1 cellular context compared by ENCODE assay signal in the genomic region with DNA sequence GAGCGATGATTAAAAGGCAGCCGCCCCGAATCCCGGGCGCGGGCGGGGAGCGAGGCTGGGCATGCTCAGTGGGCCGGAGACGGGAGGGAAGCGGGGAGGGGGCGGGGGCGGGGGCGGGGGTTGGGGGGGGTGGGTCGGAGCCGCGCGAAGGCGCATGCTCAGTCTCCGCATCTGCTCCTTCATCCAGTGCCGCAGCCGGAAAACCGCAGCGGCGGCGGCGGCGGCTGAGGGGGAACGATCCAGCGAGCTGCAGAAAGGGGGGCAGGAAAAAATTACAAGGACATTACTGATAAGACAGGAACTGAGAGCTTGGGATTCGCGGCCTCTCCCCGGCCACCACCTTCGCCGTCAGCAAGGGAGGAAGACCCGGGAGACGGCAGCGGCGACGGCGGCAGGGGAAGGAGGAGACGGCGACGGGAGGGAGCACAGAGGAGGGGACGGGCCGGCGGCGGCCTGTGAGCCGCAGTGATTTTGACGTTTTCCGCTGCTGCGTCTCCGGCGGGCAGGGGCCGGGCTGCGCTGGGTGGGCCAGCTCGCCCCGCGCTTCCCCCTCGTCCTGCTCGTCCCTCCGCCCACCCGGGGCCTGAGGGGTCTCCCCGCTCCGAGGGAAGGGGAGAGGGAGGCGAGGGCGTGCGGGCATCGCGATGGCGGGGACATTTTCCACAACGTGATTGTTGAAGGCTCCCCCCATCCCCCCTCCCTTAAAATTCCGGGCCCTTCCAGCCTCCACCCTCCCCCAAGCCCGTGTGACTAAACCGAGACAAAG.
TF ChIP-seq lines count a peak whose summit lies in the region.

A gene with protein sequence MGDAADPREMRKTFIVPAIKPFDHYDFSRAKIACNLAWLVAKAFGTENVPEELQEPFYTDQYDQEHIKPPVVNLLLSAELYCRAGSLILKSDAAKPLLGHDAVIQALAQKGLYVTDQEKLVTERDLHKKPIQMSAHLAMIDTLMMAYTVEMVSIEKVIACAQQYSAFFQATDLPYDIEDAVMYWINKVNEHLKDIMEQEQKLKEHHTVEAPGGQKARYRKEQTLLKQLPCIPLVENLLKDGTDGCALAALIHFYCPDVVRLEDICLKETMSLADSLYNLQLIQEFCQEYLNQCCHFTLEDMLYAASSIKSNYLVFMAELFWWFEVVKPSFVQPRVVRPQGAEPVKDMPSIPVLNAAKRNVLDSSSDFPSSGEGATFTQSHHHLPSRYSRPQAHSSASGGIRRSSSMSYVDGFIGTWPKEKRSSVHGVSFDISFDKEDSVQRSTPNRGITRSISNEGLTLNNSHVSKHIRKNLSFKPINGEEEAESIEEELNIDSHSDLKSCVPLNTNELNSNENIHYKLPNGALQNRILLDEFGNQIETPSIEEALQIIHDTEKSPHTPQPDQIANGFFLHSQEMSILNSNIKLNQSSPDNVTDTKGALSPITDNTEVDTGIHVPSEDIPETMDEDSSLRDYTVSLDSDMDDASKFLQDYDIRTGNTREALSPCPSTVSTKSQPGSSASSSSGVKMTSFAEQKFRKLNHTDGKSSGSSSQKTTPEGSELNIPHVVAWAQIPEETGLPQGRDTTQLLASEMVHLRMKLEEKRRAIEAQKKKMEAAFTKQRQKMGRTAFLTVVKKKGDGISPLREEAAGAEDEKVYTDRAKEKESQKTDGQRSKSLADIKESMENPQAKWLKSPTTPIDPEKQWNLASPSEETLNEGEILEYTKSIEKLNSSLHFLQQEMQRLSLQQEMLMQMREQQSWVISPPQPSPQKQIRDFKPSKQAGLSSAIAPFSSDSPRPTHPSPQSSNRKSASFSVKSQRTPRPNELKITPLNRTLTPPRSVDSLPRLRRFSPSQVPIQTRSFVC (N-terminal part only) (plus strand): TSS at position 161 of the 766 bp plus-strand sequence. CDS start 935 bp downstream, outside the sequence.

TF ChIP-seq in HEK293, 187 proteins besides CTCF, POLR2A, EP300 and RAD21 (continued from another document):
- TF ChIP-seq KLF8 (tag by site-specific recombination; IDR thresholded peaks at IDR 0.05), result peak; percentile 64; the same call in 1 of the 2 replicates
- peak; percentile 66 for TF ChIP-seq YY1 (tag by site-specific recombination; IDR thresholded peaks at IDR 0.05)
- TF ChIP-seq EGR2 (tag by site-specific recombination; IDR thresholded peaks at IDR 0.05; ENCODE audit: low read depth), result peak; percentile 52
- TF ChIP-seq, protein P1, sequence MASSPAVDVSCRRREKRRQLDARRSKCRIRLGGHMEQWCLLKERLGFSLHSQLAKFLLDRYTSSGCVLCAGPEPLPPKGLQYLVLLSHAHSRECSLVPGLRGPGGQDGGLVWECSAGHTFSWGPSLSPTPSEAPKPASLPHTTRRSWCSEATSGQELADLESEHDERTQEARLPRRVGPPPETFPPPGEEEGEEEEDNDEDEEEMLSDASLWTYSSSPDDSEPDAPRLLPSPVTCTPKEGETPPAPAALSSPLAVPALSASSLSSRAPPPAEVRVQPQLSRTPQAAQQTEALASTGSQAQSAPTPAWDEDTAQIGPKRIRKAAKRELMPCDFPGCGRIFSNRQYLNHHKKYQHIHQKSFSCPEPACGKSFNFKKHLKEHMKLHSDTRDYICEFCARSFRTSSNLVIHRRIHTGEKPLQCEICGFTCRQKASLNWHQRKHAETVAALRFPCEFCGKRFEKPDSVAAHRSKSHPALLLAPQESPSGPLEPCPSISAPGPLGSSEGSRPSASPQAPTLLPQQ (tag by site-specific recombination; IDR thresholded peaks at IDR 0.05), result no peak; the same call in 1 of the 2 replicates
- TF ChIP-seq, protein P2, sequence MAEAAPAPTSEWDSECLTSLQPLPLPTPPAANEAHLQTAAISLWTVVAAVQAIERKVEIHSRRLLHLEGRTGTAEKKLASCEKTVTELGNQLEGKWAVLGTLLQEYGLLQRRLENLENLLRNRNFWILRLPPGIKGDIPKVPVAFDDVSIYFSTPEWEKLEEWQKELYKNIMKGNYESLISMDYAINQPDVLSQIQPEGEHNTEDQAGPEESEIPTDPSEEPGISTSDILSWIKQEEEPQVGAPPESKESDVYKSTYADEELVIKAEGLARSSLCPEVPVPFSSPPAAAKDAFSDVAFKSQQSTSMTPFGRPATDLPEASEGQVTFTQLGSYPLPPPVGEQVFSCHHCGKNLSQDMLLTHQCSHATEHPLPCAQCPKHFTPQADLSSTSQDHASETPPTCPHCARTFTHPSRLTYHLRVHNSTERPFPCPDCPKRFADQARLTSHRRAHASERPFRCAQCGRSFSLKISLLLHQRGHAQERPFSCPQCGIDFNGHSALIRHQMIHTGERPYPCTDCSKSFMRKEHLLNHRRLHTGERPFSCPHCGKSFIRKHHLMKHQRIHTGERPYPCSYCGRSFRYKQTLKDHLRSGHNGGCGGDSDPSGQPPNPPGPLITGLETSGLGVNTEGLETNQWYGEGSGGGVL (tag by site-specific recombination; IDR thresholded peaks at IDR 0.05), result peak; percentile 94
- no peak for TF ChIP-seq ZNF514 (tag by site-specific recombination; IDR thresholded peaks at IDR 0.05)
- no peak for TF ChIP-seq ZNF248 (tag by site-specific recombination; IDR thresholded peaks at IDR 0.05)
- TF ChIP-seq ZNF174 (tag by site-specific recombination; IDR thresholded peaks at IDR 0.05), result no peak
- peak; percentile 67 for TF ChIP-seq ZFP37 (tag by site-specific recombination; IDR thresholded peaks at IDR 0.05)
- TF ChIP-seq, protein P3, sequence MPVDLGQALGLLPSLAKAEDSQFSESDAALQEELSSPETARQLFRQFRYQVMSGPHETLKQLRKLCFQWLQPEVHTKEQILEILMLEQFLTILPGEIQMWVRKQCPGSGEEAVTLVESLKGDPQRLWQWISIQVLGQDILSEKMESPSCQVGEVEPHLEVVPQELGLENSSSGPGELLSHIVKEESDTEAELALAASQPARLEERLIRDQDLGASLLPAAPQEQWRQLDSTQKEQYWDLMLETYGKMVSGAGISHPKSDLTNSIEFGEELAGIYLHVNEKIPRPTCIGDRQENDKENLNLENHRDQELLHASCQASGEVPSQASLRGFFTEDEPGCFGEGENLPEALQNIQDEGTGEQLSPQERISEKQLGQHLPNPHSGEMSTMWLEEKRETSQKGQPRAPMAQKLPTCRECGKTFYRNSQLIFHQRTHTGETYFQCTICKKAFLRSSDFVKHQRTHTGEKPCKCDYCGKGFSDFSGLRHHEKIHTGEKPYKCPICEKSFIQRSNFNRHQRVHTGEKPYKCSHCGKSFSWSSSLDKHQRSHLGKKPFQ (tag by site-specific recombination; IDR thresholded peaks at IDR 0.05), result 0 out of 2 replicates have a peak, but pooled peaks have one; percentile 11
- TF ChIP-seq, protein P4, sequence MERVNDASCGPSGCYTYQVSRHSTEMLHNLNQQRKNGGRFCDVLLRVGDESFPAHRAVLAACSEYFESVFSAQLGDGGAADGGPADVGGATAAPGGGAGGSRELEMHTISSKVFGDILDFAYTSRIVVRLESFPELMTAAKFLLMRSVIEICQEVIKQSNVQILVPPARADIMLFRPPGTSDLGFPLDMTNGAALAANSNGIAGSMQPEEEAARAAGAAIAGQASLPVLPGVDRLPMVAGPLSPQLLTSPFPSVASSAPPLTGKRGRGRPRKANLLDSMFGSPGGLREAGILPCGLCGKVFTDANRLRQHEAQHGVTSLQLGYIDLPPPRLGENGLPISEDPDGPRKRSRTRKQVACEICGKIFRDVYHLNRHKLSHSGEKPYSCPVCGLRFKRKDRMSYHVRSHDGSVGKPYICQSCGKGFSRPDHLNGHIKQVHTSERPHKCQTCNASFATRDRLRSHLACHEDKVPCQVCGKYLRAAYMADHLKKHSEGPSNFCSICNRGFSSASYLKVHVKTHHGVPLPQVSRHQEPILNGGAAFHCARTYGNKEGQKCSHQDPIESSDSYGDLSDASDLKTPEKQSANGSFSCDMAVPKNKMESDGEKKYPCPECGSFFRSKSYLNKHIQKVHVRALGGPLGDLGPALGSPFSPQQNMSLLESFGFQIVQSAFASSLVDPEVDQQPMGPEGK (tag by site-specific recombination; IDR thresholded peaks at IDR 0.05), result peak; percentile 80
- no peak for TF ChIP-seq ZNF677 (tag by site-specific recombination; IDR thresholded peaks at IDR 0.05)
- TF ChIP-seq ZNF621 (tag by site-specific recombination; IDR thresholded peaks at IDR 0.05), result no peak
- TF ChIP-seq ZNF404 (tag by site-specific recombination; IDR thresholded peaks at IDR 0.05), result no peak
- TF ChIP-seq ZNF544 (tag by site-specific recombination; IDR thresholded peaks at IDR 0.05), result no peak
- TF ChIP-seq ZNF391 (tag by site-specific recombination; IDR thresholded peaks at IDR 0.05; ENCODE audit: borderline replicate concordance, low read depth), result no peak; the same call in 1 of the 2 replicates
- TF ChIP-seq PRDM1 (tag by site-specific recombination; IDR thresholded peaks at IDR 0.05), result no peak
- no peak for TF ChIP-seq ZNF585B (tag by site-specific recombination; IDR thresholded peaks at IDR 0.05)
- TF ChIP-seq, protein P5, sequence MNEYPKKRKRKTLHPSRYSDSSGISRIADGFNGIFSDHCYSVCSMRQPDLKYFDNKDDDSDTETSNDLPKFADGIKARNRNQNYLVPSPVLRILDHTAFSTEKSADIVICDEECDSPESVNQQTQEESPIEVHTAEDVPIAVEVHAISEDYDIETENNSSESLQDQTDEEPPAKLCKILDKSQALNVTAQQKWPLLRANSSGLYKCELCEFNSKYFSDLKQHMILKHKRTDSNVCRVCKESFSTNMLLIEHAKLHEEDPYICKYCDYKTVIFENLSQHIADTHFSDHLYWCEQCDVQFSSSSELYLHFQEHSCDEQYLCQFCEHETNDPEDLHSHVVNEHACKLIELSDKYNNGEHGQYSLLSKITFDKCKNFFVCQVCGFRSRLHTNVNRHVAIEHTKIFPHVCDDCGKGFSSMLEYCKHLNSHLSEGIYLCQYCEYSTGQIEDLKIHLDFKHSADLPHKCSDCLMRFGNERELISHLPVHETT (tag by site-specific recombination; IDR thresholded peaks at IDR 0.05), result no peak
- 0 out of 2 replicates have a peak, but pooled peaks have one; percentile 54 for TF ChIP-seq ZNF843 (tag by site-specific recombination; IDR thresholded peaks at IDR 0.05)
- TF ChIP-seq ZNF2 (tag by site-specific recombination; IDR thresholded peaks at IDR 0.05), result peak; percentile 78
- no peak for TF ChIP-seq ZNF777 (tag by site-specific recombination; IDR thresholded peaks at IDR 0.05; ENCODE audit: borderline replicate concordance)
- TF ChIP-seq TCF7L2 (IDR thresholded peaks at IDR 0.05; ENCODE audit: borderline replicate concordance, low read depth, low read length), result 0 out of 2 replicates have a peak, but pooled peaks have one; percentile 7
- no peak for TF ChIP-seq KLF7 (tag by site-specific recombination; IDR thresholded peaks at IDR 0.05; ENCODE audit: borderline replicate concordance)
- peak; percentile 76 for TF ChIP-seq ZFHX2 (tag by site-specific recombination; conservative IDR thresholded peaks at IDR 0.05)
- TF ChIP-seq ZNF302 (tag by site-specific recombination; IDR thresholded peaks at IDR 0.05; ENCODE audit: low read depth), result no peak
- no peak for TF ChIP-seq ZNF132 (tag by site-specific recombination; IDR thresholded peaks at IDR 0.05; ENCODE audit: borderline replicate concordance)
- TF ChIP-seq, protein P6, sequence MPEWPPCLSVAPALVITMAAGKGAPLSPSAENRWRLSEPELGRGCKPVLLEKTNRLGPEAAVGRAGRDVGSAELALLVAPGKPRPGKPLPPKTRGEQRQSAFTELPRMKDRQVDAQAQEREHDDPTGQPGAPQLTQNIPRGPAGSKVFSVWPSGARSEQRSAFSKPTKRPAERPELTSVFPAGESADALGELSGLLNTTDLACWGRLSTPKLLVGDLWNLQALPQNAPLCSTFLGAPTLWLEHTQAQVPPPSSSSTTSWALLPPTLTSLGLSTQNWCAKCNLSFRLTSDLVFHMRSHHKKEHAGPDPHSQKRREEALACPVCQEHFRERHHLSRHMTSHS (tag by site-specific recombination; IDR thresholded peaks at IDR 0.05), result no peak
- no peak for TF ChIP-seq SCRT1 (tag by site-specific recombination; IDR thresholded peaks at IDR 0.05; ENCODE audit: borderline replicate concordance)
- no peak; the same call in 1 of the 2 replicates for TF ChIP-seq ZBTB1 (tag by site-specific recombination; IDR thresholded peaks at IDR 0.05)
- peak; percentile 48; the same call in 1 of the 2 replicates for TF ChIP-seq ZNF792 (tag by site-specific recombination; IDR thresholded peaks at IDR 0.05)
- no peak for TF ChIP-seq ZNF555 (tag by site-specific recombination; conservative IDR thresholded peaks at IDR 0.05)
- no peak for TF ChIP-seq ZNF670 (tag by site-specific recombination; IDR thresholded peaks at IDR 0.05; ENCODE audit: low read depth)
- peak; percentile 79 for TF ChIP-seq SP7 (tag by site-specific recombination; IDR thresholded peaks at IDR 0.05)
- no peak for TF ChIP-seq ZNF114 (tag by site-specific recombination; IDR thresholded peaks at IDR 0.05)
- no peak for TF ChIP-seq ZNF529 (tag by site-specific recombination; IDR thresholded peaks at IDR 0.05; ENCODE audit: insufficient replicate concordance)
- TF ChIP-seq, protein P7, sequence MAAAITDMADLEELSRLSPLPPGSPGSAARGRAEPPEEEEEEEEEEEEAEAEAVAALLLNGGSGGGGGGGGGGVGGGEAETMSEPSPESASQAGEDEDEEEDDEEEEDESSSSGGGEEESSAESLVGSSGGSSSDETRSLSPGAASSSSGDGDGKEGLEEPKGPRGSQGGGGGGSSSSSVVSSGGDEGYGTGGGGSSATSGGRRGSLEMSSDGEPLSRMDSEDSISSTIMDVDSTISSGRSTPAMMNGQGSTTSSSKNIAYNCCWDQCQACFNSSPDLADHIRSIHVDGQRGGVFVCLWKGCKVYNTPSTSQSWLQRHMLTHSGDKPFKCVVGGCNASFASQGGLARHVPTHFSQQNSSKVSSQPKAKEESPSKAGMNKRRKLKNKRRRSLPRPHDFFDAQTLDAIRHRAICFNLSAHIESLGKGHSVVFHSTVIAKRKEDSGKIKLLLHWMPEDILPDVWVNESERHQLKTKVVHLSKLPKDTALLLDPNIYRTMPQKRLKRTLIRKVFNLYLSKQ (tag by site-specific recombination; IDR thresholded peaks at IDR 0.05; ENCODE audit: borderline replicate concordance), result no peak
- TF ChIP-seq ZNF112 (tag by site-specific recombination; IDR thresholded peaks at IDR 0.05), result no peak
- TF ChIP-seq YY2 (tag by site-specific recombination; IDR thresholded peaks at IDR 0.05), result peak; percentile 62; the same call in 1 of the 2 replicates
- TF ChIP-seq ZNF423 (tag by site-specific recombination; IDR thresholded peaks at IDR 0.05), result no peak
- peak; percentile 87 for TF ChIP-seq ZNF335 (tag by site-specific recombination; conservative IDR thresholded peaks at IDR 0.05)
- TF ChIP-seq HOXC10 (CRISPR knock-in tag; IDR thresholded peaks at IDR 0.05), result no peak
- no peak for TF ChIP-seq ZNF138 (tag by site-specific recombination; IDR thresholded peaks at IDR 0.05; ENCODE audit: borderline replicate concordance)
- TF ChIP-seq KLF16 (tag by site-specific recombination; IDR thresholded peaks at IDR 0.05), result peak; percentile 91
- TF ChIP-seq ZNF658 (tag by site-specific recombination; IDR thresholded peaks at IDR 0.05), result no peak
TF ChIP-seq in HEK293: peak in this region for 61.
